In the genomic region with DNA sequence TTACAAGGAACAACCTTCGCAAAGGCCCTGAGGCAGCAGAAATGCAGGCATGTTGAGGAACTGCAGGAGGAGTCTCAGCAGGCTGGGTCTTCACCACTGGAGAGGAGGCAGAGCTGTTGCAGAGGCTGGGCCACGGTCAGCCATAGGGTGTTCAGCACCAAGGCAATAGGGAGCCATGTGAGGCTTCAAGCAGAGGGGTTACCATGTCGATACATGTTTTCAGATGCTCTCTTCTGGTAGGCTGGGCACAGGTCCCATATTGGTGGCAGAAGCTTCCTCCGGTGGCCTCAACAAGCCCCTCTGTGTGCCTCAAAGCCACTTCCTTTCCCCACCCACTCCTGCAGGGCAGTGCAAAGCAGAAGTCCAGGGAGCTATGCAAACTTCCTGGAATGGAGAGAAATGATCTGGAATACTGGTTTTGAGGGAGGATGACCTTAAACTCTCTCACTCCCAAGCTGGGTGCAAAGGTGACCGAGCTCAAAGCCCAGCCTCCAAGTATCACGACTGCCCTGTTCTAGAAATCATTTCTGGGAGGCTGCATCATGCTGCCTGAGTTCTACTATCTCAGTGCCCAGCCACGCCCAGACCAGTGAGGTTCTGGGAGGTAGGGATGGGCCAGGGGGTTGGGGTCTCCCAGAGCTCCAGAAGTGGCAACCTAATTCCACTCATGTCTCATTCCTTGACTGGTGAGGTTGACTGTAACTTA, we compare ENCODE assay signal across 25 cellular contexts. TPM values are rescaled to one million over a fixed set of nuclear protein-coding genes. Genes with fewer than 3 reads are reported as not detected.
DNase-seq lines count a peak whose midpoint lies in the region; ATAC-seq lines count a peak whose summit lies in the region.
"Had no signal": no experiment of that assay in that cellular context is flagged by ENCODE, and none has a peak within 500 bp of the region (broad histone marks: within the 10 kb centered on the region; RNA-seq: fewer than 3 reads in every experiment).

A gene with protein sequence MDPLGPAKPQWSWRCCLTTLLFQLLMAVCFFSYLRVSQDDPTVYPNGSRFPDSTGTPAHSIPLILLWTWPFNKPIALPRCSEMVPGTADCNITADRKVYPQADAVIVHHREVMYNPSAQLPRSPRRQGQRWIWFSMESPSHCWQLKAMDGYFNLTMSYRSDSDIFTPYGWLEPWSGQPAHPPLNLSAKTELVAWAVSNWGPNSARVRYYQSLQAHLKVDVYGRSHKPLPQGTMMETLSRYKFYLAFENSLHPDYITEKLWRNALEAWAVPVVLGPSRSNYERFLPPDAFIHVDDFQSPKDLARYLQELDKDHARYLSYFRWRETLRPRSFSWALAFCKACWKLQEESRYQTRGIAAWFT (minus strand): TSS at position 391 of the 706 bp plus-strand sequence. CDS start 7,135 bp downstream, outside the sequence.

- H3K27ac ChIP-seq in mucosa of rectum (ENCODE audit: low read depth in 2 of 2, low read length in 2 of 2) = peak within 1 kb of the TSS; percentile 89 to 92
- H3K27ac ChIP-seq: ascending aorta, heart right ventricle, RWPE1 had no signal

- peak within 1 kb of the TSS; percentile 86 to 92 for H3K9ac ChIP-seq in mucosa of rectum (ENCODE audit: low read depth in 1 of 2, low read length in 2 of 2)

- H3K4me1 Mint-ChIP-seq in activated naive CD8-positive, alpha-beta T cell treated with anti-CD3 and anti-CD28 coated beads, Interleukin-2, amount 10 ng/mL, durations not matched to agents 7 days and 5 days = peaks cover 18% of the 10 kb centered on the region
- H3K4me1 Mint-ChIP-seq in activated naive CD8-positive, alpha-beta T cell treated with anti-CD3 and anti-CD28 coated beads for 36 hours = peaks cover 14% of the 10 kb centered on the region
- H3K4me1 Mint-ChIP-seq in dendritic cell treated with granulocyte-macrophage colony-stimulating factor and Interleukin-4, amounts not matched to agents 40 ng/mL and 50 ng/mL, for 4 days (ENCODE audit: low read depth) = peaks cover 21% of the 10 kb centered on the region
- H3K4me1 Mint-ChIP-seq: endodermal cell had no signal

- H3K36me3 Mint-ChIP-seq in activated naive CD8-positive, alpha-beta T cell treated with anti-CD3 and anti-CD28 coated beads, Interleukin-2, amount 10 ng/mL, durations not matched to agents 7 days and 5 days = no peaks in the 10 kb centered on the region
- H3K36me3 Mint-ChIP-seq in activated naive CD8-positive, alpha-beta T cell treated with anti-CD3 and anti-CD28 coated beads for 36 hours = no peaks in the 10 kb centered on the region
- H3K36me3 Mint-ChIP-seq in dendritic cell treated with granulocyte-macrophage colony-stimulating factor and Interleukin-4, amounts not matched to agents 40 ng/mL and 50 ng/mL, for 4 days (ENCODE audit: low read depth) = no peaks in the 10 kb centered on the region
- H3K36me3 Mint-ChIP-seq: CD14-positive monocyte; immature natural killer cell; naive thymus-derived CD4-positive, alpha-beta T cell had no signal

- no peaks in the 10 kb centered on the region for H3K9me3 ChIP-seq in mucosa of rectum (ENCODE audit: control insufficient read depth in 2 of 2, low read length in 2 of 2)
- H3K9me3 ChIP-seq: ascending aorta, heart right ventricle had no signal

- H3K4me3 Mint-ChIP-seq in activated naive CD8-positive, alpha-beta T cell treated with anti-CD3 and anti-CD28 coated beads, Interleukin-2, amount 10 ng/mL, durations not matched to agents 7 days and 5 days = peak within 1 kb of the TSS; percentile 47
- H3K4me3 Mint-ChIP-seq in activated naive CD8-positive, alpha-beta T cell treated with anti-CD3 and anti-CD28 coated beads for 36 hours = no peak within 1 kb of the TSS
- no peak within 1 kb of the TSS for H3K4me3 Mint-ChIP-seq in dendritic cell treated with granulocyte-macrophage colony-stimulating factor and Interleukin-4, amounts not matched to agents 40 ng/mL and 50 ng/mL, for 4 days
- H3K4me3 Mint-ChIP-seq: endodermal cell, immature natural killer cell had no signal

- H3K27ac Mint-ChIP-seq in activated naive CD8-positive, alpha-beta T cell treated with anti-CD3 and anti-CD28 coated beads, Interleukin-2, amount 10 ng/mL, durations not matched to agents 7 days and 5 days = peak within 1 kb of the TSS; percentile 72
- no peak within 1 kb of the TSS for H3K27ac Mint-ChIP-seq in activated naive CD8-positive, alpha-beta T cell treated with anti-CD3 and anti-CD28 coated beads for 36 hours
- H3K27ac Mint-ChIP-seq in dendritic cell treated with granulocyte-macrophage colony-stimulating factor and Interleukin-4, amounts not matched to agents 40 ng/mL and 50 ng/mL, for 4 days = peak within 1 kb of the TSS; percentile 48
- H3K27ac Mint-ChIP-seq: endodermal cell; immature natural killer cell; naive thymus-derived CD4-positive, alpha-beta T cell had no signal

- H3K27me3 ChIP-seq in mucosa of rectum (ENCODE audit: control insufficient read depth in 2 of 2, insufficient read depth in 2 of 2, low read length in 2 of 2) = no peaks in the 10 kb centered on the region
- H3K27me3 ChIP-seq: ascending aorta, heart right ventricle had no signal

- peak within 1 kb of the TSS; percentile 67 to 84 for H3K4me3 ChIP-seq in mucosa of rectum (ENCODE audit: low read length in 2 of 2)
- H3K4me3 ChIP-seq: ascending aorta, heart right ventricle, lung had no signal

- peaks cover 6% of the 10 kb centered on the region for H3K27me3 Mint-ChIP-seq in activated naive CD8-positive, alpha-beta T cell treated with anti-CD3 and anti-CD28 coated beads, Interleukin-2, amount 10 ng/mL, durations not matched to agents 7 days and 5 days
- H3K27me3 Mint-ChIP-seq in activated naive CD8-positive, alpha-beta T cell treated with anti-CD3 and anti-CD28 coated beads for 36 hours = no peaks in the 10 kb centered on the region
- H3K27me3 Mint-ChIP-seq in dendritic cell treated with granulocyte-macrophage colony-stimulating factor and Interleukin-4, amounts not matched to agents 40 ng/mL and 50 ng/mL, for 4 days = peaks cover 11% of the 10 kb centered on the region

- intact Hi-C loops in dendritic cell treated with granulocyte-macrophage colony-stimulating factor and Interleukin-4, amounts not matched to agents 40 ng/mL and 50 ng/mL, for 4 days (cut with micrococcal nuclease) = no loop called here
- intact Hi-C loops in cardiac septum (cut with DNase I) = no loop called here

- POLR2A ChIA-PET in activated naive CD8-positive, alpha-beta T cell treated with anti-CD3 and anti-CD28 coated beads, Interleukin-2, amount 10 ng/mL, durations not matched to agents 7 days and 5 days (lab: Charles Lee) = interaction anchor here (0.6 to 2.6 kb wide), 2 partner anchors 11 to 32 kb away, joined by 3 to 18 read pairs; no protein-coding TSS in a partner anchor

- H3K36me3 ChIP-seq in mucosa of rectum (ENCODE audit: control insufficient read depth in 2 of 2, insufficient read depth in 2 of 2, low read length in 2 of 2) = peaks cover 10 to 15% of the 10 kb centered on the region in 2 donors
- H3K36me3 ChIP-seq: ascending aorta, heart right ventricle had no signal

- H3K9me3 Mint-ChIP-seq in activated naive CD8-positive, alpha-beta T cell treated with anti-CD3 and anti-CD28 coated beads, Interleukin-2, amount 10 ng/mL, durations not matched to agents 7 days and 5 days = no peaks in the 10 kb centered on the region
- H3K9me3 Mint-ChIP-seq in activated naive CD8-positive, alpha-beta T cell treated with anti-CD3 and anti-CD28 coated beads for 36 hours = no peaks in the 10 kb centered on the region
- H3K9me3 Mint-ChIP-seq in dendritic cell treated with granulocyte-macrophage colony-stimulating factor and Interleukin-4, amounts not matched to agents 40 ng/mL and 50 ng/mL, for 4 days = no peaks in the 10 kb centered on the region
- H3K9me3 Mint-ChIP-seq: CD14-positive monocyte; endodermal cell; immature natural killer cell; naive thymus-derived CD4-positive, alpha-beta T cell had no signal

- DNase-seq in activated naive CD8-positive, alpha-beta T cell treated with anti-CD3 and anti-CD28 coated beads, Interleukin-2, amount 10 ng/mL, durations not matched to agents 7 days and 5 days = no peak
- no peak for DNase-seq in activated naive CD8-positive, alpha-beta T cell treated with anti-CD3 and anti-CD28 coated beads for 36 hours
- DNase-seq in cardiac septum (ENCODE audit: low spot score) (no peak), anterior cingulate cortex (lab: John Stamatoyannopoulos, UW) (no peak), GM19238 (ENCODE audit: insufficient read length, low spot score) (no peak)
- DNase-seq: activated CD4-positive, alpha-beta T cell treated with anti-CD3 and anti-CD28 coated beads, Interleukin-2, amount 50 U/mL, for 1 hour; activated CD8-positive, alpha-beta memory T cell treated with anti-CD3 and anti-CD28 coated beads, Interleukin-2, amount 50 U/mL, for 48 hours; activated effector memory CD4-positive, alpha-beta T cell treated with anti-CD3 and anti-CD28 coated beads, Interleukin-2, amount 50 U/mL, for 16 hours; cerebellar nuclear complex; endodermal cell; heart right ventricle; immature natural killer cell; naive thymus-derived CD4-positive, alpha-beta T cell; NCI-H1105; stimulated activated CD4-positive, alpha-beta T cell treated with anti-CD3 and anti-CD28 coated beads, Interleukin-2, amount 100 ng/mL, for 24 hours; stimulated activated naive CD8-positive, alpha-beta T cell treated with anti-CD3 and anti-CD28 coated beads, Interleukin-15, Interleukin-2, amounts not matched to agents 100 U/mL and 50 U/mL, for 24 hours had no signal

- peaks cover 14 to 21% of the 10 kb centered on the region in 2 donors for H3K4me1 ChIP-seq in mucosa of rectum (ENCODE audit: control insufficient read depth in 2 of 2, insufficient read depth in 2 of 2, low read length in 2 of 2)
- H3K4me1 ChIP-seq: ascending aorta had no signal

- peak; percentile 21 for ATAC-seq in activated naive CD8-positive, alpha-beta T cell treated with anti-CD3 and anti-CD28 coated beads, Interleukin-2, amount 10 ng/mL, durations not matched to agents 7 days and 5 days (ENCODE audit: low read depth)
- no peak for ATAC-seq in GM19397 (IDR thresholded peaks at IDR 0.05; ENCODE audit: unreplicated experiment)
- ATAC-seq: naive thymus-derived CD4-positive, alpha-beta T cell; stimulated activated naive CD8-positive, alpha-beta T cell treated with anti-CD3 and anti-CD28 coated beads, Interleukin-15, Interleukin-2, amounts not matched to agents 100 U/mL and 50 U/mL, for 24 hours had no signal

RNA-seq across cellular contexts. Expression of the gene that starts here (rescaled TPM):
- total RNA-seq in activated naive CD8-positive, alpha-beta T cell treated with anti-CD3 and anti-CD28 coated beads, Interleukin-2, amount 10 ng/mL, durations not matched to agents 7 days and 5 days = under 1 TPM; 0.75 to 0.91 TPM
- not detected for total RNA-seq in activated naive CD8-positive, alpha-beta T cell treated with anti-CD3 and anti-CD28 coated beads for 36 hours
- total RNA-seq in cardiac septum = not detected
- total RNA-seq: ascending aorta; endodermal cell; heart right ventricle; naive thymus-derived CD4-positive, alpha-beta T cell; NCI-H460; posterior vena cava had no signal

Comparison
In these comparisons a context has a peak if more than half of its experiments do, and no peak if none do; other contexts are left out.
1. Peak in ATAC-seq in activated naive CD8-positive, alpha-beta T cell treated with anti-CD3 and anti-CD28 coated beads, Interleukin-2, amount 10 ng/mL, durations not matched to agents 7 days and 5 days; RNA of the gene not detected or under 1 TPM.